Comparison of ENCODE assay signal across 8 cellular contexts in the genomic region with DNA sequence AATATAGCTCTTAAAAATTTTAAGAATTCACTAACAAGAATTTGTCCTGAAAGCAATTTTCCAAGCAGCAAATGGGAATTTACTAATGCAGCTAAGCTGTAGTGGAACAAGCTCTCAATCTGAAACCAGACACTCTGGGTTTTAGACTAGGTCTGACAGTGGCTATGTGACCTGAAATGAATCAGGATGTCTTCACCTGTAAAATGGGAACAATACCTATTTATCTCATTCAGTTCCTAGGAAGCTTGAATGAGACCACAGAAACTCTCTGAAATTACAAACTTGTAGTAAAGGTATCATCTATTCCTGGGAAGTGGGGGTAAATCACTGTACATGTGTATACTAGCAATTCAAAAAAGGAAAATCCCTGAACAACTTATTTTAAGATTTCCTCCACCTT. TPM values are rescaled to one million over a fixed set of nuclear protein-coding genes. Genes with fewer than 3 reads are reported as not detected.
DNase-seq lines count a peak whose midpoint lies in the region; FAIRE-seq and TF ChIP-seq lines count a peak whose summit lies in the region.

No MANE protein-coding gene starts in this region.

- H3K9me3 ChIP-seq in A673 (ENCODE audit: low read depth, low read length, poor library complexity, severe bottlenecking) (no peaks in the 10 kb centered on the region), HUES64 (ENCODE audit: insufficient read depth, low read depth, low read length) (no peaks in the 10 kb centered on the region), muscle layer of duodenum (ENCODE audit: control insufficient read depth in 1 of 2, low read length in 2 of 2) (no peaks in the 10 kb centered on the region)

- CTCF ChIA-PET in A673 (lab: Charles Lee) = no interaction called here

- H3K27ac ChIP-seq in A673 (ENCODE audit: low read depth, low read length, poor library complexity, severe bottlenecking) (peak overlapping the region; percentile 86), HUES64 (ENCODE audit: low read depth, low read length) (no peak overlapping the region), muscle layer of duodenum (ENCODE audit: low read length) (peak overlapping the region; percentile 90)

- H3K27me3 ChIP-seq in A673 (replicated peaks; ENCODE audit: insufficient read depth, low read depth, low read length, poor library complexity) (no peaks in the 10 kb centered on the region), HUES64 (ENCODE audit: insufficient read depth, low read length) (no peaks in the 10 kb centered on the region), bronchial epithelial cell (ENCODE audit: control insufficient read depth, insufficient read depth, low read length) (no peaks in the 10 kb centered on the region), muscle layer of duodenum (ENCODE audit: low read depth, low read length) (no peaks in the 10 kb centered on the region)

- peaks cover 13% of the 10 kb centered on the region for H3K4me1 ChIP-seq in A673 (ENCODE audit: insufficient read depth, low read length, poor library complexity, severe bottlenecking)
- H3K4me1 ChIP-seq in HUES64 (ENCODE audit: insufficient read depth, low read length) = 0 out of 2 replicates have a peak, but pooled peaks cover 3% of the 10 kb centered on the region
- peaks cover 5 to 20% of the 10 kb centered on the region in 2 donors for H3K4me1 ChIP-seq in muscle layer of duodenum (ENCODE audit: control insufficient read depth in 1 of 2, insufficient read depth in 2 of 2, low read length in 2 of 2)

- no TSS peak for BruUV-seq in A673 (replicated peaks; lab: Mats Ljungman, UMichigan)

- FAIRE-seq in bronchial epithelial cell (lab: Jason Lieb, UNC) (no peak), GM19239 (lab: Jason Lieb, UNC) (no peak)

- peak overlapping the region; percentile 86 for H3K4me3 ChIP-seq in A673 (ENCODE audit: low read depth, low read length, poor library complexity, severe bottlenecking)
- H3K4me3 ChIP-seq in HUES64 (ENCODE audit: low read length) = peak overlapping the region; percentile 82
- peak overlapping the region; percentile 89 for H3K4me3 ChIP-seq in bronchial epithelial cell (ENCODE audit: low read depth, low read length)
- peak overlapping the region; percentile 90 to 93 for H3K4me3 ChIP-seq in muscle layer of duodenum (ENCODE audit: low read depth in 1 of 2, low read length in 2 of 2)

- DNase-seq in A673 (ENCODE audit: low spot score) (no peak), bronchial epithelial cell (ENCODE audit: low read depth) (no peak), NCI-H2227 (lab: John Stamatoyannopoulos, UW; ENCODE audit: unreplicated experiment) (no peak), UCSD-AML1 (lab: John Stamatoyannopoulos, UW; ENCODE audit: unreplicated experiment) (no peak), GM19239 (ENCODE audit: insufficient read length, low spot score) (no peak), SIG-M5 (lab: John Stamatoyannopoulos, UW) (no peak)

- H3K9ac ChIP-seq in HUES64 (ENCODE audit: low read depth, low read length) = peak overlapping the region; percentile 94

- POLR2A ChIA-PET in A673 (lab: Charles Lee; ENCODE audit: low non-redundant PET) = interaction anchor here (0.6 kb wide), 1 partner anchor 13 kb away, joined by 5 read pairs; no protein-coding TSS in a partner anchor

- no peak for TF ChIP-seq CTCF in A673 (conservative IDR thresholded peaks at IDR 0.05; ENCODE audit: low read depth, low read length)
- TF ChIP-seq CTCF in bronchial epithelial cell (IDR thresholded peaks at IDR 0.05; ENCODE audit: insufficient read depth, low read length, severe bottlenecking) = no peak

- intact Hi-C loops in A673 (cut with micrococcal nuclease; ENCODE audit: unreplicated experiment) = no loop called here

- H3K36me3 ChIP-seq in A673 (ENCODE audit: insufficient read depth, low read length, poor library complexity, severe bottlenecking) (peaks cover 33% of the 10 kb centered on the region), HUES64 (ENCODE audit: insufficient read depth, low read length) (peaks cover 35% of the 10 kb centered on the region), bronchial epithelial cell (ENCODE audit: control insufficient read depth, insufficient read depth, low read length) (peaks cover 5% of the 10 kb centered on the region), muscle layer of duodenum (ENCODE audit: control insufficient read depth in 1 of 2, insufficient read depth in 2 of 2, low read length in 2 of 2) (peaks cover 11 to 29% of the 10 kb centered on the region in 2 donors)

RNA-seq across cellular contexts. Expression of gene DNAJC2, which starts 1.2 kb away (rescaled TPM):
- total RNA-seq in A673 (2021) (59.6 and 76.8 TPM in 2 replicates), bronchial epithelial cell (16.8 and 18.7 TPM in 2 replicates)
- 44.1 TPM for polyA plus RNA-seq in HUES64 (2013, experiment 1 of 2)
- polyA plus RNA-seq in HUES64 (2013, experiment 2 of 2) = 39.9 TPM

RNA-seq across cellular contexts. Expression of gene PSMC2, which starts 4.1 kb away (rescaled TPM):
- total RNA-seq in A673 (2021) (303 and 333 TPM in 2 replicates), bronchial epithelial cell (182 and 186 TPM in 2 replicates)
- polyA plus RNA-seq in HUES64 (2013, experiment 1 of 2) = 162 TPM
- polyA plus RNA-seq in HUES64 (2013, experiment 2 of 2) = 152 TPM

RNA-seq across cellular contexts. Expression of gene PMPCB, which starts 46.1 kb away (rescaled TPM):
- total RNA-seq in A673 (2021) (66.8 and 71.7 TPM in 2 replicates), bronchial epithelial cell (31.2 and 48.7 TPM in 2 replicates)
- polyA plus RNA-seq in HUES64 (2013, experiment 1 of 2) = 62.6 TPM
- 68.7 TPM for polyA plus RNA-seq in HUES64 (2013, experiment 2 of 2)
